ENCODE assay signal across 35 cellular contexts in the genomic region with DNA sequence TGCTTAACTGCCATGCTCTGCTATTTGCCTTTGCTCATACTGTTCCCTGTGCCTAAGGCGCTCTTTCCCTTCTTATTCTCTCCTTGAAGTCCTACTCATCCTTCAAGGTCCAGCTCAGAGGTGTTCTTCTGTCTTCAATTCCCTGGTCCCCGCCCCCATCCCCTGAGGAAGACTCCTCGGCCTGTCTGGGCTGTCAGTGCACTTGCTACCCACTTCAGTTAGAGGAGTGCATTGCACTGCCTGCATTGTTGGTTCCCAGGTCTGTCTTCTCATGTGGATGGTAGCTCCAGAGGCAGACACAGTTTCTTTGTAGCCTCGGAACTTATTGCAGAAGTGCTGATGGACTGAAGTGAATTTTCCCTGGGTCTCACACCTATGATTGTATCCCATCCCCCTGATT.
"Had no signal": no experiment of that assay in that cellular context is flagged by ENCODE, and none has a peak within 500 bp of the region (broad histone marks: within the 10 kb centered on the region; RNA-seq: fewer than 3 reads in every experiment).

No MANE protein-coding gene starts in this region.

- H3K27me3 ChIP-seq: body of pancreas, brain microvascular endothelial cell had no signal

- DNase-seq: activated B cell treated with CpG ODN at 0.5 μM for 24 hours; activated CD4-positive, alpha-beta memory T cell treated with anti-CD3 and anti-CD28 coated beads for 36 hours; activated CD4-positive, alpha-beta T cell treated with anti-CD3 and anti-CD28 coated beads for 36 hours; activated CD4-positive, alpha-beta T cell treated with anti-CD3 and anti-CD28 coated beads for 48 hours; activated CD4-positive, alpha-beta T cell treated with anti-CD3 and anti-CD28 coated beads, Interleukin-2, amount 50 U/mL, for 1 hour; activated CD4-positive, alpha-beta T cell treated with anti-CD3 and anti-CD28 coated beads, Interleukin-2, amount 50 U/mL, for 4 hours; activated CD4-positive, CD25-positive, alpha-beta regulatory T cell treated with anti-CD3 and anti-CD28 coated beads, Interleukin-2, amount 50 U/mL, for 72 hours; activated CD8-positive, alpha-beta memory T cell treated with anti-CD3 and anti-CD28 coated beads, Interleukin-2, amount 50 U/mL, for 4 hours; activated CD8-positive, alpha-beta T cell treated with anti-CD3 and anti-CD28 coated beads for 36 hours; activated effector memory CD4-positive, alpha-beta T cell treated with anti-CD3 and anti-CD28 coated beads, Interleukin-2, amount 50 U/mL, for 16 hours; activated gamma-delta T cell treated with Interleukin-2 at 50 U/mL for 16 hours; activated naive CD4-positive, alpha-beta T cell; activated naive CD4-positive, alpha-beta T cell treated with anti-CD3 and anti-CD28 coated beads for 36 hours; activated naive CD4-positive, alpha-beta T cell treated with anti-CD3 and anti-CD28 coated beads, Interleukin-2, amount 50 U/mL, for 16 hours; activated naive CD8-positive, alpha-beta T cell treated with anti-CD3 and anti-CD28 coated beads for 36 hours; activated T-cell treated with anti-CD3 and anti-CD28 coated beads for 4 hours; activated T-cell treated with anti-CD3 and anti-CD28 coated beads, Interleukin-2, amount 50 U/mL, for 1 hour; activated T-cell treated with anti-CD3 and anti-CD28 coated beads, Interleukin-2, amount 50 U/mL, for 4 hours; activated T-cell treated with anti-CD3 and anti-CD28 coated beads, Interleukin-2, amount 50 U/mL, for 72 hours; adrenal gland; amniotic stem cell; aorta; body of pancreas; brain microvascular endothelial cell; central memory CD4-positive, alpha-beta T cell; T-helper 1 cell; T-helper 2 cell; T-helper 9 cell had no signal

- H3K36me3 Mint-ChIP-seq: activated CD4-positive, alpha-beta memory T cell treated with anti-CD3 and anti-CD28 coated beads for 36 hours; activated naive CD4-positive, alpha-beta T cell treated with anti-CD3 and anti-CD28 coated beads, Interleukin-2, amount 50 U/mL, for 72 hours; activated naive CD8-positive, alpha-beta T cell treated with anti-CD3 and anti-CD28 coated beads for 36 hours had no signal

- H3K4me3 ChIP-seq: adrenal gland, body of pancreas, breast epithelium had no signal

- ATAC-seq: activated CD4-positive, alpha-beta T cell treated with anti-CD3 and anti-CD28 coated beads for 36 hours; activated CD8-positive, alpha-beta T cell treated with anti-CD3 and anti-CD28 coated beads for 36 hours; activated naive CD4-positive, alpha-beta T cell treated with anti-CD3 and anti-CD28 coated beads, Interleukin-2, amount 50 U/mL, for 72 hours; activated T-cell treated with anti-CD3 and anti-CD28 coated beads, Interleukin-2, amount 50 U/mL, for 4 hours; activated T-cell treated with anti-CD3 and anti-CD28 coated beads, Interleukin-2, amount 50 U/mL, for 72 hours; activated T-helper 17 cell treated with anti-CD3 and anti-CD28 coated beads, Interleukin-2, amount 50 U/mL, for 72 hours; body of pancreas had no signal

- H3K9me3 Mint-ChIP-seq: activated B cell treated with CpG ODN at 0.5 μM for 24 hours; activated CD4-positive, alpha-beta memory T cell treated with anti-CD3 and anti-CD28 coated beads for 36 hours; activated CD8-positive, alpha-beta T cell treated with anti-CD3 and anti-CD28 coated beads for 36 hours; activated naive CD4-positive, alpha-beta T cell treated with anti-CD3 and anti-CD28 coated beads for 36 hours; activated naive CD4-positive, alpha-beta T cell treated with anti-CD3 and anti-CD28 coated beads, Interleukin-2, amount 50 U/mL, for 72 hours; activated naive CD8-positive, alpha-beta T cell treated with anti-CD3 and anti-CD28 coated beads for 36 hours; activated T-cell treated with anti-CD3 and anti-CD28 coated beads, Interleukin-2, amount 50 U/mL, for 4 hours; activated T-cell treated with anti-CD3 and anti-CD28 coated beads, Interleukin-2, amount 50 U/mL, for 72 hours; activated T-helper 1 cell treated with anti-CD3 and anti-CD28 coated beads, Interleukin-12 subunit alpha, Interleukin-12 subunit beta, Interleukin-2, Interleukin-4 antibody, amounts not matched to agents 30 ng/mL and 10 ng/mL and 1 ng/mL, durations not matched to agents 14 hours and 24 hours and 36 hours; activated T-helper 17 cell treated with anti-CD3 and anti-CD28 coated beads, Interleukin-2, amount 50 U/mL, for 72 hours; T-helper 1 cell treated with Interleukin-12 subunit alpha and Interleukin-12 subunit beta and Interleukin-4 antibody, amounts not matched to agents 30 μg/mL and 1 μg/mL, for 36 hours; T-helper 2 cell treated with Interferon-gamma antibody and Interleukin-4, amounts not matched to agents 5 μg/mL and 100 μg/mL, for 36 hours had no signal

- H3K36me3 ChIP-seq: adrenal gland, brain microvascular endothelial cell, breast epithelium had no signal

- H3K4me3 Mint-ChIP-seq: activated B cell treated with CpG ODN at 0.5 μM for 24 hours; activated CD4-positive, alpha-beta memory T cell treated with anti-CD3 and anti-CD28 coated beads for 36 hours; activated CD4-positive, alpha-beta T cell treated with anti-CD3 and anti-CD28 coated beads for 36 hours; activated CD8-positive, alpha-beta T cell treated with anti-CD3 and anti-CD28 coated beads for 36 hours; activated naive CD4-positive, alpha-beta T cell treated with anti-CD3 and anti-CD28 coated beads for 36 hours; activated naive CD8-positive, alpha-beta T cell treated with anti-CD3 and anti-CD28 coated beads for 36 hours; activated T-cell treated with anti-CD3 and anti-CD28 coated beads, Interleukin-2, amount 50 U/mL, for 4 hours; activated T-cell treated with anti-CD3 and anti-CD28 coated beads, Interleukin-2, amount 50 U/mL, for 72 hours; activated T-helper 1 cell treated with anti-CD3 and anti-CD28 coated beads, Interleukin-12 subunit alpha, Interleukin-12 subunit beta, Interleukin-2, Interleukin-4 antibody, amounts not matched to agents 30 ng/mL and 10 ng/mL and 1 ng/mL, durations not matched to agents 14 hours and 24 hours and 36 hours; activated T-helper 17 cell treated with anti-CD3 and anti-CD28 coated beads, Interleukin-2, amount 50 U/mL, for 72 hours; T-helper 1 cell treated with Interleukin-12 subunit alpha and Interleukin-12 subunit beta and Interleukin-4 antibody, amounts not matched to agents 30 μg/mL and 1 μg/mL, for 36 hours; T-helper 2 cell treated with Interferon-gamma antibody and Interleukin-4, amounts not matched to agents 5 μg/mL and 100 μg/mL, for 36 hours had no signal

- H3K27ac Mint-ChIP-seq: activated B cell treated with CpG ODN at 0.5 μM for 24 hours; activated CD4-positive, alpha-beta memory T cell treated with anti-CD3 and anti-CD28 coated beads for 36 hours; activated CD4-positive, alpha-beta T cell treated with anti-CD3 and anti-CD28 coated beads for 36 hours; activated CD8-positive, alpha-beta T cell treated with anti-CD3 and anti-CD28 coated beads for 36 hours; activated naive CD4-positive, alpha-beta T cell treated with anti-CD3 and anti-CD28 coated beads for 36 hours; activated naive CD4-positive, alpha-beta T cell treated with anti-CD3 and anti-CD28 coated beads, Interleukin-2, amount 50 U/mL, for 72 hours; activated naive CD8-positive, alpha-beta T cell treated with anti-CD3 and anti-CD28 coated beads for 36 hours; activated T-cell treated with anti-CD3 and anti-CD28 coated beads, Interleukin-2, amount 50 U/mL, for 72 hours; activated T-helper 1 cell treated with anti-CD3 and anti-CD28 coated beads, Interleukin-12 subunit alpha, Interleukin-12 subunit beta, Interleukin-2, Interleukin-4 antibody, amounts not matched to agents 30 ng/mL and 10 ng/mL and 1 ng/mL, durations not matched to agents 14 hours and 24 hours and 36 hours; activated T-helper 17 cell treated with anti-CD3 and anti-CD28 coated beads, Interleukin-2, amount 50 U/mL, for 72 hours; T-helper 1 cell treated with Interleukin-12 subunit alpha and Interleukin-12 subunit beta and Interleukin-4 antibody, amounts not matched to agents 30 μg/mL and 1 μg/mL, for 36 hours; T-helper 2 cell treated with Interferon-gamma antibody and Interleukin-4, amounts not matched to agents 5 μg/mL and 100 μg/mL, for 36 hours had no signal

- H3K4me1 ChIP-seq: adrenal gland, body of pancreas, breast epithelium had no signal

- H3K27ac ChIP-seq: adrenal gland, body of pancreas, brain microvascular endothelial cell, breast epithelium, VCaP had no signal

- H3K4me1 Mint-ChIP-seq: activated B cell treated with CpG ODN at 0.5 μM for 24 hours; activated CD4-positive, alpha-beta T cell treated with anti-CD3 and anti-CD28 coated beads for 36 hours; activated T-helper 17 cell treated with anti-CD3 and anti-CD28 coated beads, Interleukin-2, amount 50 U/mL, for 72 hours had no signal

- H3K9me3 ChIP-seq: adrenal gland, body of pancreas, breast epithelium had no signal
